ENCODE assay signal across 8 cellular contexts in genomic region chr13:30306762-30307193, GRCh38. TPM values are rescaled to one million over a fixed set of nuclear protein-coding genes. Genes with fewer than 3 reads are reported as not detected.
DNase-seq lines count a peak whose midpoint lies in the region; ATAC-seq and TF ChIP-seq lines count a peak whose summit lies in the region.

No MANE protein-coding gene starts in this region.

- TF ChIP-seq CTCF in LNCaP clone FGC (IDR thresholded peaks at IDR 0.05; ENCODE audit: control insufficient read depth, extremely low read depth, insufficient read depth) = no peak

- H3K9me3 ChIP-seq in naive thymus-derived CD4-positive, alpha-beta T cell (ENCODE audit: control insufficient read depth in 2 of 3, low read length in 3 of 3) = no peaks in the 10 kb centered on the region

- no peaks in the 10 kb centered on the region for H3K27me3 Mint-ChIP-seq in activated T-helper 17 cell treated with anti-CD3 and anti-CD28 coated beads, Interleukin-2, amount 50 U/mL, for 72 hours
- no peaks in the 10 kb centered on the region for H3K27me3 Mint-ChIP-seq in naive thymus-derived CD4-positive, alpha-beta T cell
- no peaks in the 10 kb centered on the region for H3K27me3 Mint-ChIP-seq in stimulated activated memory B cell treated with anti-CD40 and anti-IgM and Interleukin-4, amounts not matched to agents 10 μg/mL and 1 μg/mL and 100 μg/mL, for 72 hours

- POLR2A ChIA-PET in naive thymus-derived CD4-positive, alpha-beta T cell (lab: Charles Lee) = interaction anchor here (0.7 to 3.5 kb wide), 14 partner anchors 10 to 158 kb away, joined by 3 to 14 read pairs (median 3); partner anchors contain the start of genes HMGB1 and UBE2L5

- H3K36me3 ChIP-seq in naive thymus-derived CD4-positive, alpha-beta T cell (ENCODE audit: control insufficient read depth in 2 of 3, insufficient read depth in 3 of 3, low read length in 3 of 3) = peaks cover 0 to 5% (median 0%) of the 10 kb centered on the region in 3 experiments

- peak overlapping the region; percentile 79 for H3K27ac Mint-ChIP-seq in activated T-helper 17 cell treated with anti-CD3 and anti-CD28 coated beads, Interleukin-2, amount 50 U/mL, for 72 hours
- H3K27ac Mint-ChIP-seq in naive thymus-derived CD4-positive, alpha-beta T cell = peak overlapping the region in 8 of 9 donors; percentile 37 to 89 (median 82)
- peak overlapping the region; percentile 91 for H3K27ac Mint-ChIP-seq in stimulated activated memory B cell treated with anti-CD40 and anti-IgM and Interleukin-4, amounts not matched to agents 10 μg/mL and 1 μg/mL and 100 μg/mL, for 72 hours

- ATAC-seq in activated T-helper 17 cell treated with anti-CD3 and anti-CD28 coated beads, Interleukin-2, amount 50 U/mL, for 72 hours (replicated peaks) = peak; percentile 92
- peak; percentile 95 for ATAC-seq in naive thymus-derived CD4-positive, alpha-beta T cell
- ATAC-seq in stimulated activated memory B cell treated with anti-CD40 and anti-IgM and Interleukin-4, amounts not matched to agents 10 μg/mL and 1 μg/mL and 100 μg/mL, for 72 hours = peak; percentile 95

- H3K27me3 ChIP-seq in naive thymus-derived CD4-positive, alpha-beta T cell (ENCODE audit: control insufficient read depth in 2 of 2, insufficient read depth in 2 of 2, low read length in 2 of 2) = no peaks in the 10 kb centered on the region

- CTCF ChIA-PET in naive thymus-derived CD4-positive, alpha-beta T cell (lab: Charles Lee) = interaction anchor here (0.6 to 1.9 kb wide), 5 partner anchors 39 to 232 kb away, joined by 3 to 7 read pairs (median 4); no protein-coding TSS in a partner anchor

- intact Hi-C loops in naive thymus-derived CD4-positive, alpha-beta T cell (cut with micrococcal nuclease) = loop anchor here (1.0 to 5.0 kb wide), 20 partner anchors 40 to 856 kb away; partner anchors contain the start of genes UBL3 (in 2 of the 2), USPL1 (in 2 of the 2) and SLC7A1 (in 1 of the 2)

- no peaks in the 10 kb centered on the region for H3K36me3 Mint-ChIP-seq in activated T-helper 17 cell treated with anti-CD3 and anti-CD28 coated beads, Interleukin-2, amount 50 U/mL, for 72 hours (ENCODE audit: low read depth)
- H3K36me3 Mint-ChIP-seq in naive thymus-derived CD4-positive, alpha-beta T cell = peaks cover 0 to 9% (median 0%) of the 10 kb centered on the region in 5 donors
- H3K36me3 Mint-ChIP-seq in stimulated activated memory B cell treated with anti-CD40 and anti-IgM and Interleukin-4, amounts not matched to agents 10 μg/mL and 1 μg/mL and 100 μg/mL, for 72 hours = no peaks in the 10 kb centered on the region

- no peaks in the 10 kb centered on the region for H3K9me3 Mint-ChIP-seq in activated T-helper 17 cell treated with anti-CD3 and anti-CD28 coated beads, Interleukin-2, amount 50 U/mL, for 72 hours
- H3K9me3 Mint-ChIP-seq in naive thymus-derived CD4-positive, alpha-beta T cell = no peaks in the 10 kb centered on the region
- no peaks in the 10 kb centered on the region for H3K9me3 Mint-ChIP-seq in stimulated activated memory B cell treated with anti-CD40 and anti-IgM and Interleukin-4, amounts not matched to agents 10 μg/mL and 1 μg/mL and 100 μg/mL, for 72 hours

- peaks cover 37% of the 10 kb centered on the region for H3K4me1 Mint-ChIP-seq in activated T-helper 17 cell treated with anti-CD3 and anti-CD28 coated beads, Interleukin-2, amount 50 U/mL, for 72 hours
- H3K4me1 Mint-ChIP-seq in naive thymus-derived CD4-positive, alpha-beta T cell = peaks cover 0 to 48% (median 7%) of the 10 kb centered on the region in 7 donors
- peaks cover 58% of the 10 kb centered on the region for H3K4me1 Mint-ChIP-seq in stimulated activated memory B cell treated with anti-CD40 and anti-IgM and Interleukin-4, amounts not matched to agents 10 μg/mL and 1 μg/mL and 100 μg/mL, for 72 hours

- peak; percentile 91 for DNase-seq in EH (ENCODE audit: low read depth)
- DNase-seq in H4 (ENCODE audit: low spot score) = peak; percentile 79
- peak; percentile 56 for DNase-seq in LNCaP clone FGC (ENCODE audit: low read depth)
- DNase-seq in RPMI7951 (ENCODE audit: low read depth) = peak; percentile 87
- peak; percentile 91 for DNase-seq in fibroblast of peridontal ligament (ENCODE audit: extremely low read depth)
- DNase-seq in naive thymus-derived CD4-positive, alpha-beta T cell = peak; percentile 78 to 91 (median 88)

- H3K27ac ChIP-seq in naive thymus-derived CD4-positive, alpha-beta T cell (ENCODE audit: low read depth, low read length) = peak overlapping the region; percentile 78

- H3K4me3 ChIP-seq in LNCaP clone FGC (ENCODE audit: low read depth, low read length) = peak overlapping the region; percentile 76
- H3K4me3 ChIP-seq in naive thymus-derived CD4-positive, alpha-beta T cell (ENCODE audit: low read length) = peak overlapping the region; percentile 96

- H3K4me3 Mint-ChIP-seq in activated T-helper 17 cell treated with anti-CD3 and anti-CD28 coated beads, Interleukin-2, amount 50 U/mL, for 72 hours = peak overlapping the region; percentile 87
- H3K4me3 Mint-ChIP-seq in naive thymus-derived CD4-positive, alpha-beta T cell = peak overlapping the region; percentile 79 to 92 (median 89)
- H3K4me3 Mint-ChIP-seq in stimulated activated memory B cell treated with anti-CD40 and anti-IgM and Interleukin-4, amounts not matched to agents 10 μg/mL and 1 μg/mL and 100 μg/mL, for 72 hours = peak overlapping the region; percentile 86

- peaks cover 0 to 4% of the 10 kb centered on the region in 2 donors for H3K4me1 ChIP-seq in naive thymus-derived CD4-positive, alpha-beta T cell (ENCODE audit: control insufficient read depth in 2 of 2, insufficient read depth in 2 of 2, low read length in 2 of 2)

RNA-seq across cellular contexts. Expression of gene KATNAL1, which starts 0.6 kb away (rescaled TPM):
- 10.7 and 12.8 TPM in 2 replicates for total RNA-seq in H4 (2014; rRNA removed; shearing (Covaris generic))
- 22.7 and 25.2 TPM in 2 replicates for total RNA-seq in RPMI7951 (2014; rRNA removed; shearing (Covaris generic))
- total RNA-seq in activated T-helper 17 cell treated with anti-CD3 and anti-CD28 coated beads, Interleukin-2, amount 50 U/mL, for 72 hours = 10 to 100 TPM; 25.0 to 25.8 TPM
- 10 to 100 TPM in 1 of 5 experiments, 1 to 10 TPM in 3, under 1 TPM in 1; 0.89 to 16.8 (median 4.2) TPM for total RNA-seq in naive thymus-derived CD4-positive, alpha-beta T cell
- polyA plus RNA-seq in naive thymus-derived CD4-positive, alpha-beta T cell = 1 to 10 TPM in 1 of 2 donors, under 1 TPM in 1; 0.25 to 1.4 TPM

Comparison
In these comparisons a context has a peak if more than half of its experiments do, and no peak if none do; other contexts are left out.
1. Peak in every context shown above with its lines: DNase-seq, ATAC-seq, H3K4me3 ChIP-seq and H3K27ac ChIP-seq.